ENCODE assay signal across 8 cellular contexts in the genomic region with DNA sequence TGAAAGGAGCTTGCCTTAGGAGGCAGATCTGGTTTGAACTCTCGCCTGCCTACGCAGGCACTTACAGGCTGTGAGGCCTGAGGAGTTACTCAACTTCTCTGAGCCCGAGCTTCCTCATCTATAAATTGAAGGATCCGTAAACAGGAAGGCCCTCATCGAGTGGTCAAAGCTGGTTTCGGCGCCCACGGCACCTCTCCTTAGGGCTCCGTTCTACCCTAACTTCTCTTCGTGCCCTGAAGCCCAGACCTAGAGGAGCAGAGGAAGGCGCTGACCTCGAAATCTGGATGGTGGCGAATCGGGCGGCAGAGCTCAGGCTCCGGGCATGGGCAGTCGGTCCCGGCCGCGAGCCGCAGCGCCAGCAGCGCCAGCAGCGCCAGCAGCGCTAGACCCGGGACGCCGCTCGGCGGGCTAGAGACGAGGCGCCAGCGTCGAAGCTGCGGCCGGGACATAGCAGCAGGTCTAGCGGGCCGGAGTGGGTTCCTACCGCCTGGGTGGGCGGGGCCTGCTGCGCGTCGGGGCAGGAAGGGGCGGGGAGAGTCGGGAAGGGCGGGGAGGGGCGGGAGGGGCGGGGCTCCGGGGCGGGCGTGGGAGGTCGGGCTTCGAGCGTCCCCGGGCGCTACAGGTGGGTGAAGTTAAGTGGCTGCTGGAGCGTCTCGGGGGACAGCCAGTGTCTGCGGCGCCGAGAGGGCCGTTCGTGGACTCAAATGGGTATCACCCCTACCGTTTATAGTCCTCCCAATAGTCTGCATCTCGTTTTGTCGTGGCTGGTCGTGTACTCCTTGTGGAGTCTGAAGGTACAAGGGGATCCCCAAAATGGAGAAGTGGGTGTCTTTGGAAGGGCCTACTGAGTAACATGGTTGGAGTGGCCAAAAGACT. TPM values are rescaled to one million over a fixed set of nuclear protein-coding genes. Genes with fewer than 3 reads are reported as not detected.
DNase-seq lines count a peak whose midpoint lies in the region; ATAC-seq and TF ChIP-seq lines count a peak whose summit lies in the region.

Gene CTBS, minus strand, starts transcription at position 474 of the 876 bp plus-strand sequence. Its CDS starts 25 bp downstream, at position 449.

- in situ Hi-C loops in GM13977 (cut with MboI; ENCODE audit: low pct_unique_long_range_greater_than_20kb, low sequenced_read_pairs, unreplicated experiment), result no loop called here

- peaks cover 37% of the 10 kb centered on the region for H3K4me1 Mint-ChIP-seq in T-helper 1 cell treated with Interleukin-12 subunit alpha and Interleukin-12 subunit beta and Interleukin-4 antibody, amounts not matched to agents 30 μg/mL and 1 μg/mL, for 36 hours (ENCODE audit: low read depth)
- H3K4me1 Mint-ChIP-seq in progenitor cell of endocrine pancreas (ENCODE audit: low read depth), result peaks cover 27% of the 10 kb centered on the region

- peaks cover 6% of the 10 kb centered on the region for H3K9me3 Mint-ChIP-seq in T-helper 1 cell treated with Interleukin-12 subunit alpha and Interleukin-12 subunit beta and Interleukin-4 antibody, amounts not matched to agents 30 μg/mL and 1 μg/mL, for 36 hours
- H3K9me3 Mint-ChIP-seq in progenitor cell of endocrine pancreas (ENCODE audit: low read depth), result peaks cover 2% of the 10 kb centered on the region

- intact Hi-C loops in left ventricle myocardium inferior (cut with micrococcal nuclease), result no loop called here

- H3K4me3 ChIP-seq in left ventricle myocardium inferior, result peak within 1 kb of the TSS; percentile 75

- no peaks in the 10 kb centered on the region for H3K27me3 ChIP-seq in left ventricle myocardium inferior (ENCODE audit: low read depth)

- H3K9me3 ChIP-seq in left ventricle myocardium inferior (replicated peaks), result no peaks in the 10 kb centered on the region

- peaks cover 3% of the 10 kb centered on the region for H3K36me3 ChIP-seq in left ventricle myocardium inferior

- DNase-seq in GM13977 (ENCODE audit: low spot score) (peak; percentile 97), NCI-H1436 (lab: John Stamatoyannopoulos, UW) (peak; percentile 88), amygdala (lab: John Stamatoyannopoulos, UW) (peak in 55 of 56 donors; percentile 28 to 87 (median 68)), left ventricle myocardium inferior (peak; percentile 88), progenitor cell of endocrine pancreas (ENCODE audit: low spot score, unreplicated experiment) (peak; percentile 80), ureter (ENCODE audit: low spot score) (peak; percentile 93)

- peak within 1 kb of the TSS; percentile 96 for H3K4me3 Mint-ChIP-seq in T-helper 1 cell treated with Interleukin-12 subunit alpha and Interleukin-12 subunit beta and Interleukin-4 antibody, amounts not matched to agents 30 μg/mL and 1 μg/mL, for 36 hours
- peak within 1 kb of the TSS; percentile 93 for H3K4me3 Mint-ChIP-seq in progenitor cell of endocrine pancreas (ENCODE audit: low read depth)

- peak within 1 kb of the TSS; percentile 94 for H3K27ac ChIP-seq in left ventricle myocardium inferior (replicated peaks)

- TF ChIP-seq CTCF in GM13977 (IDR thresholded peaks at IDR 0.05; ENCODE audit: extremely low read depth, insufficient read depth, missing control alignments), result no peak
- no peak for TF ChIP-seq CTCF in left ventricle myocardium inferior (IDR thresholded peaks at IDR 0.05; ENCODE audit: borderline replicate concordance)
- no peak for TF ChIP-seq CTCF in progenitor cell of endocrine pancreas (IDR thresholded peaks at IDR 0.05; ENCODE audit: unreplicated experiment)

- H3K27me3 Mint-ChIP-seq in T-helper 1 cell treated with Interleukin-12 subunit alpha and Interleukin-12 subunit beta and Interleukin-4 antibody, amounts not matched to agents 30 μg/mL and 1 μg/mL, for 36 hours (ENCODE audit: low read depth), result no peaks in the 10 kb centered on the region
- H3K27me3 Mint-ChIP-seq in progenitor cell of endocrine pancreas, result no peaks in the 10 kb centered on the region

- peaks cover 28% of the 10 kb centered on the region for H3K36me3 Mint-ChIP-seq in T-helper 1 cell treated with Interleukin-12 subunit alpha and Interleukin-12 subunit beta and Interleukin-4 antibody, amounts not matched to agents 30 μg/mL and 1 μg/mL, for 36 hours (ENCODE audit: low read depth)
- H3K36me3 Mint-ChIP-seq in progenitor cell of endocrine pancreas (ENCODE audit: insufficient read depth), result peaks cover 3% of the 10 kb centered on the region

- ATAC-seq in HG02840 (IDR thresholded peaks at IDR 0.05; ENCODE audit: low FRiP score, unreplicated experiment), result peak; percentile 89

- peaks cover 28% of the 10 kb centered on the region for H3K4me1 ChIP-seq in left ventricle myocardium inferior

- H3K27ac Mint-ChIP-seq in T-helper 1 cell treated with Interleukin-12 subunit alpha and Interleukin-12 subunit beta and Interleukin-4 antibody, amounts not matched to agents 30 μg/mL and 1 μg/mL, for 36 hours, result peak within 1 kb of the TSS; percentile 100
- H3K27ac Mint-ChIP-seq in progenitor cell of endocrine pancreas, result peak within 1 kb of the TSS; percentile 98

RNA-seq across cellular contexts. Expression of gene CTBS, which starts in this region (rescaled TPM):
- total RNA-seq in left ventricle myocardium inferior (6.2 TPM), progenitor cell of endocrine pancreas (10.1 and 10.8 TPM in 2 replicates), ureter (16.5 TPM)

Comparison
In these comparisons a context has a peak if more than half of its experiments do, and no peak if none do; other contexts are left out.
1. Peak in every context shown above with its lines: DNase-seq, ATAC-seq, H3K4me3 ChIP-seq and H3K27ac ChIP-seq.